In the genomic region with DNA sequence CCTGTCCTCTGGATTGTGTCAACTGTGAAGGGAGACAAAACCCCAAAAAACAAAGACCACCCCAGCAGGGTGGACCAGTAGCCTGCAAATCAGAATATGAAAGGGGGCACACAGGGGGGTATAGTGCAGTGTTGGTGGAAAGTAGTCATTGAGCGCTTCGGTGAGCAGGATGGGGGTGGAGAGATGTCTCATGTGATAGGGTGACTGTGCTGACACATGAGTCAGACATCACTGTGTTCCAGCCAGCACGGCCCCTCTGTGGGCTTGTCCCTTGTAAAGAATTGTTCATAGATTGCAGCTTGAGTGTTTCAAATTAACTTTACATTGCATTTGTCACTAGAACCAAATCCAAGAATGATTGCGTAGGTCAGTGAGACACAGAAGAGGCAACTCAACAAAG, we compare ENCODE assay signal across 1 cellular context.
TF ChIP-seq lines count a peak whose summit lies in the region.

No MANE protein-coding gene starts in this region.

TF ChIP-seq in K562, 482 proteins besides CTCF, POLR2A, EP300 and RAD21 (continued from another document):
- TF ChIP-seq, protein P1, sequence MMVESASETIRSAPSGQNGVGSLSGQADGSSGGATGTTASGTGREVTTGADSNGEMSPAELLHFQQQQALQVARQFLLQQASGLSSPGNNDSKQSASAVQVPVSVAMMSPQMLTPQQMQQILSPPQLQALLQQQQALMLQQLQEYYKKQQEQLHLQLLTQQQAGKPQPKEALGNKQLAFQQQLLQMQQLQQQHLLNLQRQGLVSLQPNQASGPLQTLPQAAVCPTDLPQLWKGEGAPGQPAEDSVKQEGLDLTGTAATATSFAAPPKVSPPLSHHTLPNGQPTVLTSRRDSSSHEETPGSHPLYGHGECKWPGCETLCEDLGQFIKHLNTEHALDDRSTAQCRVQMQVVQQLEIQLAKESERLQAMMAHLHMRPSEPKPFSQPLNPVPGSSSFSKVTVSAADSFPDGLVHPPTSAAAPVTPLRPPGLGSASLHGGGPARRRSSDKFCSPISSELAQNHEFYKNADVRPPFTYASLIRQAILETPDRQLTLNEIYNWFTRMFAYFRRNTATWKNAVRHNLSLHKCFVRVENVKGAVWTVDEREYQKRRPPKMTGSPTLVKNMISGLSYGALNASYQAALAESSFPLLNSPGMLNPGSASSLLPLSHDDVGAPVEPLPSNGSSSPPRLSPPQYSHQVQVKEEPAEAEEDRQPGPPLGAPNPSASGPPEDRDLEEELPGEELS (CRISPR knock-in tag; IDR thresholded peaks at IDR 0.05; ENCODE audit: borderline replicate concordance) = no peak
- TF ChIP-seq ARNT (IDR thresholded peaks at IDR 0.05) (no peak), SAFB (IDR thresholded peaks at IDR 0.05; ENCODE audit: borderline replicate concordance, low read depth, low read length) (no peak), FOXJ3 (CRISPR knock-in tag; IDR thresholded peaks at IDR 0.05) (no peak), LCOR (CRISPR knock-in tag; IDR thresholded peaks at IDR 0.05) (no peak), DPF2 (IDR thresholded peaks at IDR 0.05) (peak; percentile 79), ZNF253 (CRISPR knock-in tag; conservative IDR thresholded peaks at IDR 0.05) (no peak), CSDE1 (IDR thresholded peaks at IDR 0.05) (no peak), HDAC1 (IDR thresholded peaks at IDR 0.05) (no peak), ZNF239 (CRISPR knock-in tag; IDR thresholded peaks at IDR 0.05) (no peak), HDAC2 (IDR thresholded peaks at IDR 0.05) (0 out of 2 replicates have a peak, but pooled peaks have one; percentile 28), FOXK2 (conservative IDR thresholded peaks at IDR 0.05 in 1 of 2, IDR thresholded peaks at IDR 0.05 in 1 of 2; ENCODE audit: low read depth in 2 of 2) (no peak), SOX6 (IDR thresholded peaks at IDR 0.05) (peak; percentile 8; the same call in 1 of the 2 replicates), FOXA3 (CRISPR knock-in tag; conservative IDR thresholded peaks at IDR 0.05 in 1 of 2, IDR thresholded peaks at IDR 0.05 in 1 of 2) (no peak), RFX1 (IDR thresholded peaks at IDR 0.05) (no peak), SMARCA4 (IDR thresholded peaks at IDR 0.05) (peak; percentile 66), GTF2E2 (tag; IDR thresholded peaks at IDR 0.05) (no peak), BDP1 (IDR thresholded peaks at IDR 0.05; ENCODE audit: insufficient read depth, insufficient read length) (no peak), ZFP1 (CRISPR knock-in tag; IDR thresholded peaks at IDR 0.05) (no peak), SMARCC2 (IDR thresholded peaks at IDR 0.05; ENCODE audit: low read depth) (no peak), MTA3 (IDR thresholded peaks at IDR 0.05; ENCODE audit: borderline replicate concordance) (no peak), CBX5 (IDR thresholded peaks at IDR 0.05; ENCODE audit: borderline replicate concordance, low read depth) (no peak), TRIM24 (IDR thresholded peaks at IDR 0.05) (0 out of 4 replicates have a peak, but pooled peaks of 1 of the 2 experiments have one; percentile 9), RBM39 (optimal IDR thresholded peaks at IDR 0.05; ENCODE audit: low read depth, low read length) (no peak), ILF3 (IDR thresholded peaks at IDR 0.05; ENCODE audit: borderline replicate concordance) (no peak), TEAD2 (tag; IDR thresholded peaks at IDR 0.05) (no peak), FOXK1 (CRISPR knock-in tag; IDR thresholded peaks at IDR 0.05; ENCODE audit: borderline replicate concordance) (no peak), BHLHE40 (IDR thresholded peaks at IDR 0.05; ENCODE audit: low read length) (no peak), DACH1 (IDR thresholded peaks at IDR 0.05; ENCODE audit: partially characterized antibody) (no peak), MECOM (CRISPR knock-in tag; IDR thresholded peaks at IDR 0.05) (no peak), GATAD2B (IDR thresholded peaks at IDR 0.05; ENCODE audit: borderline replicate concordance) (no peak), TARDBP (IDR thresholded peaks at IDR 0.05) (no peak), ZKSCAN8 (CRISPR knock-in tag; IDR thresholded peaks at IDR 0.05) (no peak), ZNF695 (CRISPR knock-in tag; IDR thresholded peaks at IDR 0.05) (no peak), RAD51 (IDR thresholded peaks at IDR 0.05; ENCODE audit: borderline replicate concordance, low read depth) (no peak), ZNF75A (CRISPR knock-in tag; IDR thresholded peaks at IDR 0.05) (no peak)
- TF ChIP-seq, protein P2, sequence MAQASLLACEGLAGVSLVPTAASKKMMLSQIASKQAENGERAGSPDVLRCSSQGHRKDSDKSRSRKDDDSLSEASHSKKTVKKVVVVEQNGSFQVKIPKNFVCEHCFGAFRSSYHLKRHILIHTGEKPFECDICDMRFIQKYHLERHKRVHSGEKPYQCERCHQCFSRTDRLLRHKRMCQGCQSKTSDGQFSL (CRISPR knock-in tag; IDR thresholded peaks at IDR 0.05) = no peak
- TF ChIP-seq, protein P2 (tag; IDR thresholded peaks at IDR 0.05) = no peak
- TF ChIP-seq, protein P3, sequence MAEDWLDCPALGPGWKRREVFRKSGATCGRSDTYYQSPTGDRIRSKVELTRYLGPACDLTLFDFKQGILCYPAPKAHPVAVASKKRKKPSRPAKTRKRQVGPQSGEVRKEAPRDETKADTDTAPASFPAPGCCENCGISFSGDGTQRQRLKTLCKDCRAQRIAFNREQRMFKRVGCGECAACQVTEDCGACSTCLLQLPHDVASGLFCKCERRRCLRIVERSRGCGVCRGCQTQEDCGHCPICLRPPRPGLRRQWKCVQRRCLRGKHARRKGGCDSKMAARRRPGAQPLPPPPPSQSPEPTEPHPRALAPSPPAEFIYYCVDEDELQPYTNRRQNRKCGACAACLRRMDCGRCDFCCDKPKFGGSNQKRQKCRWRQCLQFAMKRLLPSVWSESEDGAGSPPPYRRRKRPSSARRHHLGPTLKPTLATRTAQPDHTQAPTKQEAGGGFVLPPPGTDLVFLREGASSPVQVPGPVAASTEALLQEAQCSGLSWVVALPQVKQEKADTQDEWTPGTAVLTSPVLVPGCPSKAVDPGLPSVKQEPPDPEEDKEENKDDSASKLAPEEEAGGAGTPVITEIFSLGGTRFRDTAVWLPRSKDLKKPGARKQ (CRISPR knock-in tag; IDR thresholded peaks at IDR 0.05) = no peak
- TF ChIP-seq, protein P4, sequence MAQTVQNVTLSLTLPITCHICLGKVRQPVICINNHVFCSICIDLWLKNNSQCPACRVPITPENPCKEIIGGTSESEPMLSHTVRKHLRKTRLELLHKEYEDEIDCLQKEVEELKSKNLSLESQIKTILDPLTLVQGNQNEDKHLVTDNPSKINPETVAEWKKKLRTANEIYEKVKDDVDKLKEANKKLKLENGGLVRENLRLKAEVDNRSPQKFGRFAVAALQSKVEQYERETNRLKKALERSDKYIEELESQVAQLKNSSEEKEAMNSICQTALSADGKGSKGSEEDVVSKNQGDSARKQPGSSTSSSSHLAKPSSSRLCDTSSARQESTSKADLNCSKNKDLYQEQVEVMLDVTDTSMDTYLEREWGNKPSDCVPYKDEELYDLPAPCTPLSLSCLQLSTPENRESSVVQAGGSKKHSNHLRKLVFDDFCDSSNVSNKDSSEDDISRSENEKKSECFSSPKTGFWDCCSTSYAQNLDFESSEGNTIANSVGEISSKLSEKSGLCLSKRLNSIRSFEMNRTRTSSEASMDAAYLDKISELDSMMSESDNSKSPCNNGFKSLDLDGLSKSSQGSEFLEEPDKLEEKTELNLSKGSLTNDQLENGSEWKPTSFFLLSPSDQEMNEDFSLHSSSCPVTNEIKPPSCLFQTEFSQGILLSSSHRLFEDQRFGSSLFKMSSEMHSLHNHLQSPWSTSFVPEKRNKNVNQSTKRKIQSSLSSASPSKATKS (CRISPR knock-in tag; IDR thresholded peaks at IDR 0.05) = no peak
- TF ChIP-seq, protein P5, sequence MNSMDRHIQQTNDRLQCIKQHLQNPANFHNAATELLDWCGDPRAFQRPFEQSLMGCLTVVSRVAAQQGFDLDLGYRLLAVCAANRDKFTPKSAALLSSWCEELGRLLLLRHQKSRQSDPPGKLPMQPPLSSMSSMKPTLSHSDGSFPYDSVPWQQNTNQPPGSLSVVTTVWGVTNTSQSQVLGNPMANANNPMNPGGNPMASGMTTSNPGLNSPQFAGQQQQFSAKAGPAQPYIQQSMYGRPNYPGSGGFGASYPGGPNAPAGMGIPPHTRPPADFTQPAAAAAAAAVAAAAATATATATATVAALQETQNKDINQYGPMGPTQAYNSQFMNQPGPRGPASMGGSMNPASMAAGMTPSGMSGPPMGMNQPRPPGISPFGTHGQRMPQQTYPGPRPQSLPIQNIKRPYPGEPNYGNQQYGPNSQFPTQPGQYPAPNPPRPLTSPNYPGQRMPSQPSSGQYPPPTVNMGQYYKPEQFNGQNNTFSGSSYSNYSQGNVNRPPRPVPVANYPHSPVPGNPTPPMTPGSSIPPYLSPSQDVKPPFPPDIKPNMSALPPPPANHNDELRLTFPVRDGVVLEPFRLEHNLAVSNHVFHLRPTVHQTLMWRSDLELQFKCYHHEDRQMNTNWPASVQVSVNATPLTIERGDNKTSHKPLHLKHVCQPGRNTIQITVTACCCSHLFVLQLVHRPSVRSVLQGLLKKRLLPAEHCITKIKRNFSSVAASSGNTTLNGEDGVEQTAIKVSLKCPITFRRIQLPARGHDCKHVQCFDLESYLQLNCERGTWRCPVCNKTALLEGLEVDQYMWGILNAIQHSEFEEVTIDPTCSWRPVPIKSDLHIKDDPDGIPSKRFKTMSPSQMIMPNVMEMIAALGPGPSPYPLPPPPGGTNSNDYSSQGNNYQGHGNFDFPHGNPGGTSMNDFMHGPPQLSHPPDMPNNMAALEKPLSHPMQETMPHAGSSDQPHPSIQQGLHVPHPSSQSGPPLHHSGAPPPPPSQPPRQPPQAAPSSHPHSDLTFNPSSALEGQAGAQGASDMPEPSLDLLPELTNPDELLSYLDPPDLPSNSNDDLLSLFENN (IDR thresholded peaks at IDR 0.05; ENCODE audit: low read depth in 2 of 2, low read length in 2 of 2) = no peak
- TF ChIP-seq, protein P6, sequence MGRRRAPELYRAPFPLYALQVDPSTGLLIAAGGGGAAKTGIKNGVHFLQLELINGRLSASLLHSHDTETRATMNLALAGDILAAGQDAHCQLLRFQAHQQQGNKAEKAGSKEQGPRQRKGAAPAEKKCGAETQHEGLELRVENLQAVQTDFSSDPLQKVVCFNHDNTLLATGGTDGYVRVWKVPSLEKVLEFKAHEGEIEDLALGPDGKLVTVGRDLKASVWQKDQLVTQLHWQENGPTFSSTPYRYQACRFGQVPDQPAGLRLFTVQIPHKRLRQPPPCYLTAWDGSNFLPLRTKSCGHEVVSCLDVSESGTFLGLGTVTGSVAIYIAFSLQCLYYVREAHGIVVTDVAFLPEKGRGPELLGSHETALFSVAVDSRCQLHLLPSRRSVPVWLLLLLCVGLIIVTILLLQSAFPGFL (CRISPR knock-in tag; IDR thresholded peaks at IDR 0.05) = no peak
- TF ChIP-seq, protein P7, sequence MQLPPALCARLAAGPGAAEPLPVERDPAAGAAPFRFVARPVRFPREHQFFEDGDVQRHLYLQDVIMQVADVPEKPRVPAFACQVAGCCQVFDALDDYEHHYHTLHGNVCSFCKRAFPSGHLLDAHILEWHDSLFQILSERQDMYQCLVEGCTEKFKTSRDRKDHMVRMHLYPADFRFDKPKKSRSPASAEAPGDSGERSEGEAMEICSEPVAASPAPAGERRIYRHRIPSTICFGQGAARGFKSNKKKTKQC (CRISPR knock-in tag; IDR thresholded peaks at IDR 0.05) = no peak
- TF ChIP-seq, protein P8, sequence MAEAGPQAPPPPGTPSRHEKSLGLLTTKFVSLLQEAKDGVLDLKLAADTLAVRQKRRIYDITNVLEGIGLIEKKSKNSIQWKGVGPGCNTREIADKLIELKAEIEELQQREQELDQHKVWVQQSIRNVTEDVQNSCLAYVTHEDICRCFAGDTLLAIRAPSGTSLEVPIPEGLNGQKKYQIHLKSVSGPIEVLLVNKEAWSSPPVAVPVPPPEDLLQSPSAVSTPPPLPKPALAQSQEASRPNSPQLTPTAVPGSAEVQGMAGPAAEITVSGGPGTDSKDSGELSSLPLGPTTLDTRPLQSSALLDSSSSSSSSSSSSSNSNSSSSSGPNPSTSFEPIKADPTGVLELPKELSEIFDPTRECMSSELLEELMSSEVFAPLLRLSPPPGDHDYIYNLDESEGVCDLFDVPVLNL (CRISPR knock-in tag; IDR thresholded peaks at IDR 0.05; ENCODE audit: low read depth) = 0 out of 2 replicates have a peak, but pooled peaks have one; percentile 27
- TF ChIP-seq, protein P9, sequence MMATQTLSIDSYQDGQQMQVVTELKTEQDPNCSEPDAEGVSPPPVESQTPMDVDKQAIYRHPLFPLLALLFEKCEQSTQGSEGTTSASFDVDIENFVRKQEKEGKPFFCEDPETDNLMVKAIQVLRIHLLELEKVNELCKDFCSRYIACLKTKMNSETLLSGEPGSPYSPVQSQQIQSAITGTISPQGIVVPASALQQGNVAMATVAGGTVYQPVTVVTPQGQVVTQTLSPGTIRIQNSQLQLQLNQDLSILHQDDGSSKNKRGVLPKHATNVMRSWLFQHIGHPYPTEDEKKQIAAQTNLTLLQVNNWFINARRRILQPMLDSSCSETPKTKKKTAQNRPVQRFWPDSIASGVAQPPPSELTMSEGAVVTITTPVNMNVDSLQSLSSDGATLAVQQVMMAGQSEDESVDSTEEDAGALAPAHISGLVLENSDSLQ (IDR thresholded peaks at IDR 0.05) = peak; percentile 64
